Comparison of ENCODE assay signal across 9 cellular contexts in genomic region chr11:57310630-57311086, GRCh38. TPM values are rescaled to one million over a fixed set of nuclear protein-coding genes. Genes with fewer than 3 reads are reported as not detected.
DNase-seq lines count a peak whose midpoint lies in the region; ATAC-seq and TF ChIP-seq lines count a peak whose summit lies in the region.
"Had no signal": no experiment of that assay in that cellular context is flagged by ENCODE, and none has a peak within 500 bp of the region (broad histone marks: within the 10 kb centered on the region; RNA-seq: fewer than 3 reads in every experiment).

No MANE protein-coding gene starts in this region.

- H3K27me3 ChIP-seq in CD4-positive, CD25-positive, alpha-beta regulatory T cell (ENCODE audit: control insufficient read depth, insufficient read depth, low read length) = no peaks in the 10 kb centered on the region
- H3K27me3 ChIP-seq in ectodermal cell (ENCODE audit: control insufficient read depth, insufficient read depth, low read length, poor library complexity, severe bottlenecking) = no peaks in the 10 kb centered on the region

- TF ChIP-seq POLR2A in NB4 (IDR thresholded peaks at IDR 0.05; ENCODE audit: extremely low read depth, insufficient read length) = no peak

- no peak for DNase-seq in CD4-positive, CD25-positive, alpha-beta regulatory T cell
- DNase-seq in NB4 (ENCODE audit: low read depth) (peak; percentile 48), islet precursor cell (no peak), MV-4-11 (lab: John Stamatoyannopoulos, UW) (no peak), cortex of kidney (lab: John Stamatoyannopoulos, UW) (no peak)
- DNase-seq in natural killer cell treated with Interleukin-12 subunit alpha and Interleukin-12 subunit beta and Interleukin-15 and Interleukin-18, amount 100 ng/mL, for 72 hours (ENCODE audit: low spot score) = no peak
- DNase-seq in activated effector memory CD4-positive, alpha-beta T cell treated with Interleukin-2 at 50 U/mL for 16 hours = no peak

- no peak for TF ChIP-seq CTCF in NB4 (IDR thresholded peaks at IDR 0.05; ENCODE audit: low read depth, low read length)

- peaks cover 6% of the 10 kb centered on the region for H3K36me3 ChIP-seq in CD4-positive, CD25-positive, alpha-beta regulatory T cell (ENCODE audit: control insufficient read depth, insufficient read depth, low read length)
- peaks cover 38% of the 10 kb centered on the region for H3K36me3 ChIP-seq in ectodermal cell (ENCODE audit: control insufficient read depth, insufficient read depth, low read length)

- 86 to 89% methylated on average over 6 of the region's 6 CpGs for WGBS in ectodermal cell, 2 experiments

- H3K36me3 Mint-ChIP-seq in CD4-positive, CD25-positive, alpha-beta regulatory T cell = peaks cover 18% of the 10 kb centered on the region
- no peaks in the 10 kb centered on the region for H3K36me3 Mint-ChIP-seq in natural killer cell treated with Interleukin-12 subunit alpha and Interleukin-12 subunit beta and Interleukin-15 and Interleukin-18, amount 100 ng/mL, for 72 hours

- H3K27ac ChIP-seq in CD4-positive, CD25-positive, alpha-beta regulatory T cell (ENCODE audit: insufficient read depth, low read length, poor library complexity, severe bottlenecking) = no peak overlapping the region
- no peak overlapping the region for H3K27ac ChIP-seq in ectodermal cell (ENCODE audit: insufficient read depth, low read depth, low read length, poor library complexity, severe bottlenecking)

- H3K4me3 ChIP-seq in CD4-positive, CD25-positive, alpha-beta regulatory T cell (ENCODE audit: low read depth, low read length) = no peak overlapping the region
- H3K4me3 ChIP-seq in NB4 (ENCODE audit: low read depth, low read length) (peak overlapping the region; percentile 11), ectodermal cell (ENCODE audit: insufficient read depth, low read depth, low read length) (peak overlapping the region; percentile 29)

- peak overlapping the region in 3 of 4 donors; percentile 7 to 54 (median 48) for H3K4me3 Mint-ChIP-seq in CD4-positive, CD25-positive, alpha-beta regulatory T cell
- peak overlapping the region; percentile 8 for H3K4me3 Mint-ChIP-seq in natural killer cell treated with Interleukin-12 subunit alpha and Interleukin-12 subunit beta and Interleukin-15 and Interleukin-18, amount 100 ng/mL, for 72 hours

- peaks cover 5 to 25% (median 10%) of the 10 kb centered on the region in 4 donors for H3K4me1 Mint-ChIP-seq in CD4-positive, CD25-positive, alpha-beta regulatory T cell
- peaks cover 0 to 7% of the 10 kb centered on the region in 2 donors for H3K4me1 Mint-ChIP-seq in natural killer cell treated with Interleukin-12 subunit alpha and Interleukin-12 subunit beta and Interleukin-15 and Interleukin-18, amount 100 ng/mL, for 72 hours (ENCODE audit: low read depth in 2 of 2)

- no peak for ATAC-seq in CD4-positive, CD25-positive, alpha-beta regulatory T cell (ENCODE audit: low read depth in 2 of 2)
- no peak for ATAC-seq in natural killer cell treated with Interleukin-12 subunit alpha and Interleukin-12 subunit beta and Interleukin-15 and Interleukin-18, amount 100 ng/mL, for 72 hours

- H3K9me3 Mint-ChIP-seq in CD4-positive, CD25-positive, alpha-beta regulatory T cell = no peaks in the 10 kb centered on the region
- H3K9me3 Mint-ChIP-seq in natural killer cell treated with Interleukin-12 subunit alpha and Interleukin-12 subunit beta and Interleukin-15 and Interleukin-18, amount 100 ng/mL, for 72 hours = no peaks in the 10 kb centered on the region

- H3K9me3 ChIP-seq in CD4-positive, CD25-positive, alpha-beta regulatory T cell (ENCODE audit: control insufficient read depth in 2 of 2, low read length in 2 of 2) = no peaks in the 10 kb centered on the region
- H3K9me3 ChIP-seq in ectodermal cell (ENCODE audit: control insufficient read depth, low read length) = no peaks in the 10 kb centered on the region

- H3K27ac Mint-ChIP-seq in CD4-positive, CD25-positive, alpha-beta regulatory T cell = no peak overlapping the region
- H3K27ac Mint-ChIP-seq in natural killer cell treated with Interleukin-12 subunit alpha and Interleukin-12 subunit beta and Interleukin-15 and Interleukin-18, amount 100 ng/mL, for 72 hours = no peak overlapping the region

- peaks cover 13% of the 10 kb centered on the region for H3K4me1 ChIP-seq in CD4-positive, CD25-positive, alpha-beta regulatory T cell (ENCODE audit: control insufficient read depth, insufficient read depth, low read length, poor library complexity, severe bottlenecking)
- H3K4me1 ChIP-seq in ectodermal cell (ENCODE audit: control insufficient read depth, insufficient read depth, low read length) = peaks cover 6% of the 10 kb centered on the region

- no peaks in the 10 kb centered on the region for H3K27me3 Mint-ChIP-seq in CD4-positive, CD25-positive, alpha-beta regulatory T cell
- H3K27me3 Mint-ChIP-seq in natural killer cell treated with Interleukin-12 subunit alpha and Interleukin-12 subunit beta and Interleukin-15 and Interleukin-18, amount 100 ng/mL, for 72 hours = no peaks in the 10 kb centered on the region

RNA-seq across cellular contexts. Expression of gene TNKS1BP1, which starts 14.1 kb away (rescaled TPM):
- total RNA-seq in CD4-positive, CD25-positive, alpha-beta regulatory T cell = 16.3 TPM
- 1 to 10 TPM; 1.5 to 4.5 (median 2.0) TPM for polyA plus RNA-seq in CD4-positive, CD25-positive, alpha-beta regulatory T cell
- polyA plus RNA-seq in ectodermal cell (2013, experiment 1 of 4) = 121 TPM
- 133 TPM for polyA plus RNA-seq in ectodermal cell (2013, experiment 2 of 4)
- polyA plus RNA-seq in ectodermal cell (2013, experiment 3 of 4) = 93.0 TPM
- 107 TPM for polyA plus RNA-seq in ectodermal cell (2013, experiment 4 of 4)
- total RNA-seq in natural killer cell treated with Interleukin-12 subunit alpha and Interleukin-12 subunit beta and Interleukin-15 and Interleukin-18, amount 100 ng/mL, for 72 hours = 1 to 10 TPM; 3.0 to 3.2 TPM

RNA-seq across cellular contexts. Expression of gene SSRP1, which starts 25.0 kb away (rescaled TPM):
- total RNA-seq in CD4-positive, CD25-positive, alpha-beta regulatory T cell = 54.6 TPM
- polyA plus RNA-seq in CD4-positive, CD25-positive, alpha-beta regulatory T cell = 10 to 100 TPM; 20.5 to 29.5 (median 27.2) TPM
- 299 TPM for polyA plus RNA-seq in ectodermal cell (2013, experiment 1 of 4)
- 260 TPM for polyA plus RNA-seq in ectodermal cell (2013, experiment 2 of 4)
- 251 TPM for polyA plus RNA-seq in ectodermal cell (2013, experiment 3 of 4)
- polyA plus RNA-seq in ectodermal cell (2013, experiment 4 of 4) = 277 TPM
- 100 to 1,000 TPM; 143 to 210 TPM for total RNA-seq in natural killer cell treated with Interleukin-12 subunit alpha and Interleukin-12 subunit beta and Interleukin-15 and Interleukin-18, amount 100 ng/mL, for 72 hours

RNA-seq across cellular contexts. Expression of gene P2RX3, which starts 27.5 kb away (rescaled TPM):
- not detected for total RNA-seq in CD4-positive, CD25-positive, alpha-beta regulatory T cell
- not detected for polyA plus RNA-seq in CD4-positive, CD25-positive, alpha-beta regulatory T cell
- polyA plus RNA-seq in ectodermal cell (2013, experiment 1 of 4) = 2.6 TPM
- 2.0 TPM for polyA plus RNA-seq in ectodermal cell (2013, experiment 2 of 4)
- 5.0 TPM for polyA plus RNA-seq in ectodermal cell (2013, experiment 3 of 4)
- 7.1 TPM for polyA plus RNA-seq in ectodermal cell (2013, experiment 4 of 4)
- total RNA-seq in natural killer cell treated with Interleukin-12 subunit alpha and Interleukin-12 subunit beta and Interleukin-15 and Interleukin-18, amount 100 ng/mL, for 72 hours = not detected
- total RNA-seq: aorta had no signal
- polyA plus RNA-seq: aorta had no signal
